Comparison of ENCODE assay signal across 29 cellular contexts in genomic region chr16:11177578-11178130, GRCh38.
"Had no signal": no experiment of that assay in that cellular context is flagged by ENCODE, and none has a peak within 500 bp of the region (broad histone marks: within the 10 kb centered on the region; RNA-seq: fewer than 3 reads in every experiment).

No MANE protein-coding gene starts in this region.

- H3K9me3 ChIP-seq: adrenal gland, body of pancreas, esophagus squamous epithelium, left lung, lower lobe of right lung, right atrium auricular region, spleen, stomach, thyroid gland, upper lobe of left lung, vagina had no signal

- H3K27me3 Mint-ChIP-seq: activated naive CD8-positive, alpha-beta T cell treated with anti-CD3 and anti-CD28 coated beads for 36 hours; naive thymus-derived CD8-positive, alpha-beta T cell; T-helper 17 cell had no signal

- H3K4me1 Mint-ChIP-seq: neural crest cell had no signal

- DNase-seq: activated CD4-positive, alpha-beta T cell treated with anti-CD3 and anti-CD28 coated beads for 1 hour; activated CD4-positive, alpha-beta T cell treated with anti-CD3 and anti-CD28 coated beads, Interleukin-2, amount 50 U/mL, for 48 hours; activated effector memory CD4-positive, alpha-beta T cell treated with anti-CD3 and anti-CD28 coated beads, Interleukin-2, amount 50 U/mL, for 16 hours; activated naive CD4-positive, alpha-beta T cell treated with anti-CD3 and anti-CD28 coated beads for 36 hours; activated naive CD8-positive, alpha-beta T cell treated with anti-CD3 and anti-CD28 coated beads for 36 hours; adrenal gland; aorta; body of pancreas; effector CD8-positive, alpha-beta T cell; esophagus squamous epithelium; foreskin melanocyte; kidney glomerular epithelial cell; lower lobe of right lung; mesenchymal stem cell; naive thymus-derived CD8-positive, alpha-beta T cell; nucleus accumbens; spleen; stomach; T-helper 17 cell; T1000; thyroid gland; WERI-Rb-1 had no signal

- ATAC-seq: body of pancreas; left lung; lower lobe of right lung; naive thymus-derived CD8-positive, alpha-beta T cell; T-helper 17 cell had no signal

- H3K4me3 Mint-ChIP-seq: activated naive CD4-positive, alpha-beta T cell treated with anti-CD3 and anti-CD28 coated beads for 36 hours; activated naive CD8-positive, alpha-beta T cell treated with anti-CD3 and anti-CD28 coated beads for 36 hours; neural crest cell; T-helper 17 cell had no signal

- H3K27ac Mint-ChIP-seq: activated naive CD4-positive, alpha-beta T cell treated with anti-CD3 and anti-CD28 coated beads for 36 hours; activated naive CD8-positive, alpha-beta T cell treated with anti-CD3 and anti-CD28 coated beads for 36 hours; T-helper 17 cell had no signal

- H3K9me3 Mint-ChIP-seq: activated naive CD4-positive, alpha-beta T cell treated with anti-CD3 and anti-CD28 coated beads for 36 hours; activated naive CD8-positive, alpha-beta T cell treated with anti-CD3 and anti-CD28 coated beads for 36 hours; naive thymus-derived CD8-positive, alpha-beta T cell; neural crest cell had no signal

- H3K4me3 ChIP-seq: adrenal gland, body of pancreas, esophagus squamous epithelium, left lung, lower lobe of right lung, right atrium auricular region, spleen, stomach, thyroid gland, upper lobe of left lung, vagina had no signal

- H3K27ac ChIP-seq: adrenal gland, body of pancreas, epithelial cell of prostate, esophagus squamous epithelium, left lung, lower lobe of right lung, parathyroid adenoma, right atrium auricular region, stomach, thyroid gland, upper lobe of left lung, vagina, WERI-Rb-1 had no signal

- H3K4me1 ChIP-seq: adrenal gland, body of pancreas, parathyroid adenoma, right atrium auricular region had no signal

- H3K27me3 ChIP-seq: adrenal gland, body of pancreas, esophagus squamous epithelium, left lung, right atrium auricular region, spleen, stomach, thyroid gland, upper lobe of left lung, vagina had no signal
